In genomic region chr14:73886449-73887115, GRCh38 we compare ENCODE assay signal across 1 cellular context.
TF ChIP-seq lines count a peak whose summit lies in the region.

TSS of gene ZNF410 (plus strand) at chr14:73886859. CDS start at chr14:73892176, 5,317 bp downstream.

TF ChIP-seq in HepG2, 621 proteins besides CTCF, POLR2A, EP300 and RAD21 (continued from another document and continues in another):
- 0 out of 2 replicates have a peak, but pooled peaks have one; percentile 40 for TF ChIP-seq ZBTB39 (CRISPR knock-in tag; IDR thresholded peaks at IDR 0.05)
- TF ChIP-seq SKI (IDR thresholded peaks at IDR 0.05; ENCODE audit: partially characterized antibody): peak; percentile 77
- TF ChIP-seq ZNF24 (IDR thresholded peaks at IDR 0.05): no peak
- no peak for TF ChIP-seq PAWR (CRISPR knock-in tag; IDR thresholded peaks at IDR 0.05; ENCODE audit: borderline replicate concordance)
- TF ChIP-seq PLSCR1 (CRISPR knock-in tag; IDR thresholded peaks at IDR 0.05; ENCODE audit: borderline replicate concordance): no peak
- TF ChIP-seq JDP2 (CRISPR knock-in tag; IDR thresholded peaks at IDR 0.05; ENCODE audit: borderline replicate concordance): no peak
- TF ChIP-seq KDM6A (CRISPR knock-in tag; IDR thresholded peaks at IDR 0.05; ENCODE audit: low read depth): no peak
- TF ChIP-seq ARHGAP35 (CRISPR knock-in tag; IDR thresholded peaks at IDR 0.05; ENCODE audit: borderline replicate concordance): no peak
- TF ChIP-seq ZC3H13 (CRISPR knock-in tag; IDR thresholded peaks at IDR 0.05): 0 out of 2 replicates have a peak, but pooled peaks have one; percentile 34
- 0 out of 2 replicates have a peak, but pooled peaks have one; percentile 47 for TF ChIP-seq SP2 (CRISPR knock-in tag; IDR thresholded peaks at IDR 0.05)
- no peak for TF ChIP-seq ZNF33A (CRISPR knock-in tag; IDR thresholded peaks at IDR 0.05; ENCODE audit: borderline replicate concordance)
- TF ChIP-seq AGO2 (optimal IDR thresholded peaks at IDR 0.05; ENCODE audit: low read depth, low read length): peak; percentile 50
- no peak for TF ChIP-seq LBX2 (CRISPR knock-in tag; IDR thresholded peaks at IDR 0.05; ENCODE audit: borderline replicate concordance)
- peak; percentile 60; the same call in 1 of the 2 replicates for TF ChIP-seq ZBED4 (CRISPR knock-in tag; IDR thresholded peaks at IDR 0.05; ENCODE audit: borderline replicate concordance)
- TF ChIP-seq SOX5 (CRISPR knock-in tag; IDR thresholded peaks at IDR 0.05; ENCODE audit: borderline replicate concordance): peak; percentile 55; the same call in 1 of the 2 replicates
- TF ChIP-seq ZNF724P (CRISPR knock-in tag; IDR thresholded peaks at IDR 0.05; ENCODE audit: borderline replicate concordance): no peak
- peak; percentile 80 for TF ChIP-seq POLR2G (IDR thresholded peaks at IDR 0.05; ENCODE audit: low read depth, low read length)
- TF ChIP-seq ZKSCAN5 (CRISPR knock-in tag; IDR thresholded peaks at IDR 0.05): no peak
- TF ChIP-seq HOXA3 (CRISPR knock-in tag; IDR thresholded peaks at IDR 0.05): peak; percentile 99
- no peak for TF ChIP-seq SRF (IDR thresholded peaks at IDR 0.05; ENCODE audit: low read depth, low read length)
- peak; percentile 90 for TF ChIP-seq ERF (CRISPR knock-in tag; IDR thresholded peaks at IDR 0.05)
- TF ChIP-seq CEBPB (IDR thresholded peaks at IDR 0.05; ENCODE audit: borderline replicate concordance, low read depth, low read length): no peak
- TF ChIP-seq CBFB (CRISPR knock-in tag; IDR thresholded peaks at IDR 0.05): peak; percentile 50; the same call in 1 of the 2 replicates
- no peak for TF ChIP-seq SSRP1 (CRISPR knock-in tag; IDR thresholded peaks at IDR 0.05)
- TF ChIP-seq SMC3 (IDR thresholded peaks at IDR 0.05; ENCODE audit: low read length): no peak
- TF ChIP-seq SP4 (CRISPR knock-in tag; IDR thresholded peaks at IDR 0.05): peak; percentile 51; the same call in 1 of the 2 replicates
- TF ChIP-seq ARID5B (CRISPR knock-in tag; IDR thresholded peaks at IDR 0.05): peak; percentile 73
- no peak for TF ChIP-seq JUNB (CRISPR knock-in tag; IDR thresholded peaks at IDR 0.05; ENCODE audit: borderline replicate concordance)
- 0 out of 2 replicates have a peak, but pooled peaks have one; percentile 68 for TF ChIP-seq TERF1 (CRISPR knock-in tag; IDR thresholded peaks at IDR 0.05)
- peak; percentile 94 for TF ChIP-seq NKX3-1 (CRISPR knock-in tag; IDR thresholded peaks at IDR 0.05)
- TF ChIP-seq E2F2 (CRISPR knock-in tag; IDR thresholded peaks at IDR 0.05; ENCODE audit: borderline replicate concordance): 0 out of 2 replicates have a peak, but pooled peaks have one; percentile 19
- TF ChIP-seq ZNF589 (CRISPR knock-in tag; conservative IDR thresholded peaks at IDR 0.05): no peak; the same call in 1 of the 2 replicates
- TF ChIP-seq HMG20A (CRISPR knock-in tag; IDR thresholded peaks at IDR 0.05; ENCODE audit: borderline replicate concordance): peak; percentile 27; the same call in 1 of the 2 replicates
- TF ChIP-seq KLF16 (CRISPR knock-in tag; IDR thresholded peaks at IDR 0.05): peak in 1 of 2 experiments; percentile 92; a peak in 2 of 4 replicates
- no peak for TF ChIP-seq SOX6 (IDR thresholded peaks at IDR 0.05)
- TF ChIP-seq SOX6 (CRISPR knock-in tag; IDR thresholded peaks at IDR 0.05): peak; percentile 83
- TF ChIP-seq ZNF766 (CRISPR knock-in tag; IDR thresholded peaks at IDR 0.05; ENCODE audit: borderline replicate concordance): 0 out of 2 replicates have a peak, but pooled peaks have one; percentile 55
- no peak for TF ChIP-seq HNF1A (IDR thresholded peaks at IDR 0.05; ENCODE audit: low read depth)
- TF ChIP-seq HNF1A (CRISPR knock-in tag; IDR thresholded peaks at IDR 0.05; ENCODE audit: borderline replicate concordance): peak; percentile 67; the same call in 1 of the 2 replicates
- TF ChIP-seq ZC3H4 (CRISPR knock-in tag; IDR thresholded peaks at IDR 0.05; ENCODE audit: borderline replicate concordance): no peak
- TF ChIP-seq ATAD3A (CRISPR knock-in tag; IDR thresholded peaks at IDR 0.05): no peak
- TF ChIP-seq LCORL (IDR thresholded peaks at IDR 0.05): peak; percentile 33; the same call in 1 of the 2 replicates
- peak; percentile 90 for TF ChIP-seq LCORL (CRISPR knock-in tag; IDR thresholded peaks at IDR 0.05)
- TF ChIP-seq ATF4 (CRISPR knock-in tag; IDR thresholded peaks at IDR 0.05): peak in 1 of 2 experiments; percentile 59; a peak in 2 of 4 replicates
- TF ChIP-seq ZFP36 (IDR thresholded peaks at IDR 0.05; ENCODE audit: borderline replicate concordance, low read depth, low read length, partially characterized antibody): no peak
